In genomic region chr12:54331461-54331860, GRCh38 we compare ENCODE assay signal across 1 cellular context.
TF ChIP-seq lines count a peak whose summit lies in the region.

No MANE protein-coding gene starts in this region.

TF ChIP-seq in SK-N-SH treated with all-trans-retinoic acid at 6 μM for 48 hours, 23 proteins besides CTCF, POLR2A, EP300 and RAD21 (continued from another document):
- TF ChIP-seq ARNTL (CRISPR knock-in tag; IDR thresholded peaks at IDR 0.05; ENCODE audit: borderline replicate concordance, low read depth): no peak
